Comparison of ENCODE assay signal across 14 cellular contexts in genomic region chr10:23362069-23362830, GRCh38. TPM values are rescaled to one million over a fixed set of nuclear protein-coding genes. Genes with fewer than 3 reads are reported as not detected.
A peak's percentile ranks its signal among the peaks of the same experiment; 100 is the strongest.
DNase-seq lines count a peak whose midpoint lies in the region; ATAC-seq lines count a peak whose summit lies in the region.
"Had no signal": no experiment of that assay in that cellular context is flagged by ENCODE, and none has a peak within 500 bp of the region (broad histone marks: within the 10 kb centered on the region; RNA-seq: fewer than 3 reads in every experiment).

No MANE protein-coding gene starts in this region.

- H3K27me3 Mint-ChIP-seq in activated naive CD8-positive, alpha-beta T cell treated with anti-CD3 and anti-CD28 coated beads for 36 hours, result no peaks in the 10 kb centered on the region

- peak; percentile 53 for ATAC-seq in GM19463 (IDR thresholded peaks at IDR 0.05; ENCODE audit: unreplicated experiment)
- peak; percentile 48 for ATAC-seq in HG02981 (IDR thresholded peaks at IDR 0.05; ENCODE audit: unreplicated experiment)
- ATAC-seq: left lung had no signal

- H3K4me3 Mint-ChIP-seq in activated naive CD8-positive, alpha-beta T cell treated with anti-CD3 and anti-CD28 coated beads for 36 hours, result no peak overlapping the region

- peak overlapping the region; percentile 78 for H3K27ac Mint-ChIP-seq in activated naive CD8-positive, alpha-beta T cell treated with anti-CD3 and anti-CD28 coated beads for 36 hours

- DNase-seq in NCI-H2196 treated with DMSO at 0.1 percent for 48 hours (lab: John Stamatoyannopoulos, UW; ENCODE audit: unreplicated experiment), result peak; percentile 0
- DNase-seq in NCI-H2196 (lab: John Stamatoyannopoulos, UW; ENCODE audit: unreplicated experiment), result no peak
- no peak for DNase-seq in activated naive CD8-positive, alpha-beta T cell treated with anti-CD3 and anti-CD28 coated beads for 36 hours
- DNase-seq in EL, result no peak
- DNase-seq in NCI-H1092 (lab: John Stamatoyannopoulos, UW), result no peak
- DNase-seq in COLO668 (lab: John Stamatoyannopoulos, UW; ENCODE audit: unreplicated experiment), result no peak
- DNase-seq: KG1; left lung; NCI-H446; stimulated activated CD4-positive, alpha-beta T cell treated with anti-CD3 and anti-CD28 coated beads, Interleukin-4, amount 100 ng/mL, for 24 hours; thyroid gland had no signal

- peaks cover 49% of the 10 kb centered on the region for H3K4me1 Mint-ChIP-seq in activated naive CD8-positive, alpha-beta T cell treated with anti-CD3 and anti-CD28 coated beads for 36 hours

- peaks cover 12% of the 10 kb centered on the region for H3K9me3 Mint-ChIP-seq in activated naive CD8-positive, alpha-beta T cell treated with anti-CD3 and anti-CD28 coated beads for 36 hours

- H3K36me3 Mint-ChIP-seq in activated naive CD8-positive, alpha-beta T cell treated with anti-CD3 and anti-CD28 coated beads for 36 hours, result peaks cover 16% of the 10 kb centered on the region

RNA-seq across cellular contexts. Expression of gene C10orf67, which starts 17.7 kb away (rescaled TPM):
- under 1 TPM; 0.45 to 0.60 TPM for total RNA-seq in activated naive CD8-positive, alpha-beta T cell treated with anti-CD3 and anti-CD28 coated beads for 36 hours
- total RNA-seq: osteoblast had no signal
